ENCODE assay signal across 15 cellular contexts in the genomic region with DNA sequence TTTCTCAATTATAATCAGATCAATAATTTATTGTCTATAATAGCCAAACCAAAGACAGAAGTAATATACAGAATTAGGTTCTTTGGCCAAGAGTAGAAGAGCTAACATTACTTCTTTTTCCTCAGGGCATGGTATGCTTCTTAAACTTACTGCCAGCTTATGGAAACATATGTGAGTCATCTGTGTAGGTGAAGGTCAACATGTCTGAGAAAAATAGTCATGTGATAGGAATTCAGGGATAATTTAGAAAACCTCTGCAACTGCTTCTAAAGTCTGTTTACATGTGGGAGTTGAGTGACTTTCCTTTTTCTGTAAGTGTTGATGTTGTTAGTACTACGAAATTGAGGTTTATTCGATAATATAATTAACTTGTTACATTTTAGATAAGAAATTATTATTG. TPM values are rescaled to one million over a fixed set of nuclear protein-coding genes. Genes with fewer than 3 reads are reported as not detected.
DNase-seq lines count a peak whose midpoint lies in the region; FAIRE-seq and TF ChIP-seq lines count a peak whose summit lies in the region.
"Had no signal": no experiment of that assay in that cellular context is flagged by ENCODE, and none has a peak within 500 bp of the region (broad histone marks: within the 10 kb centered on the region; RNA-seq: fewer than 3 reads in every experiment).

No MANE protein-coding gene starts in this region.

- H3K4me1 ChIP-seq in astrocyte (ENCODE audit: insufficient read depth, low read length), result peaks cover 17% of the 10 kb centered on the region
- peaks cover 16% of the 10 kb centered on the region for H3K4me1 ChIP-seq in keratinocyte (ENCODE audit: control insufficient read depth, extremely low read depth, insufficient read depth, low read length)
- H3K4me1 ChIP-seq: upper lobe of left lung had no signal

- H2AFZ ChIP-seq in astrocyte (ENCODE audit: low read depth, low read length), result no peak overlapping the region
- H2AFZ ChIP-seq in keratinocyte (ENCODE audit: control insufficient read depth, low read length), result no peak overlapping the region

- no peaks in the 10 kb centered on the region for H3K9me1 ChIP-seq in keratinocyte (ENCODE audit: control insufficient read depth, extremely low read depth, insufficient read depth, low read length)

- DNase-seq in AG08395 (ENCODE audit: low spot score), result peak; percentile 60
- DNase-seq in HFFc6, result peak; percentile 86
- peak; percentile 81 for DNase-seq in astrocyte (ENCODE audit: low read depth)
- DNase-seq in keratinocyte (ENCODE audit: low read depth, low spot score), result peak; percentile 50
- no peak for DNase-seq in NAMALWA (ENCODE audit: low spot score)
- no peak for DNase-seq in SHP77 (lab: John Stamatoyannopoulos, UW)
- no peak for DNase-seq in GM19240 (ENCODE audit: insufficient read length, low spot score)
- DNase-seq in stimulated activated CD4-positive, alpha-beta T cell treated with anti-CD3 and anti-CD28 coated beads, Interleukin-4, amount 100 ng/mL, for 4 hours, result no peak
- DNase-seq: activated CD4-positive, alpha-beta memory T cell treated with anti-CD3 and anti-CD28 coated beads for 36 hours; NCI-H1694 treated with DMSO at 0.1 percent for 48 hours; stimulated activated CD4-positive, alpha-beta T cell treated with anti-CD3 and anti-CD28 coated beads, Interleukin-4, amount 100 ng/mL, for 24 hours; upper lobe of left lung had no signal

- H3K9ac ChIP-seq in astrocyte (ENCODE audit: low read length) (no peak overlapping the region), keratinocyte (ENCODE audit: control insufficient read depth, extremely low read depth, insufficient read depth, low read length) (no peak overlapping the region)

- dilution Hi-C loops in keratinocyte (cut with MboI; ENCODE audit: extremely low pct_ligation_motif_present, low sequenced_read_pairs), result no loop called here

- H3K27me3 ChIP-seq in astrocyte (ENCODE audit: insufficient read depth, low read length) (no peaks in the 10 kb centered on the region), keratinocyte (ENCODE audit: control insufficient read depth, extremely low read depth, insufficient read depth, low read length) (no peaks in the 10 kb centered on the region)
- H3K27me3 ChIP-seq: upper lobe of left lung had no signal

- H3K4me2 ChIP-seq in astrocyte (ENCODE audit: low read length), result peak overlapping the region; percentile 2
- peak overlapping the region; percentile 68 for H3K4me2 ChIP-seq in keratinocyte (ENCODE audit: control insufficient read depth, extremely low read depth, insufficient read depth, low read depth, low read length)

- H4K20me1 ChIP-seq in astrocyte (ENCODE audit: insufficient read depth, low read length) (peaks cover 10% of the 10 kb centered on the region), keratinocyte (ENCODE audit: control insufficient read depth, extremely low read depth, insufficient read depth, low read length) (no peaks in the 10 kb centered on the region)

- H3K9me3 Mint-ChIP-seq in HFFc6, result no peaks in the 10 kb centered on the region
- H3K9me3 Mint-ChIP-seq in astrocyte (ENCODE audit: unreplicated experiment), result no peaks in the 10 kb centered on the region
- H3K9me3 Mint-ChIP-seq: activated CD4-positive, alpha-beta memory T cell treated with anti-CD3 and anti-CD28 coated beads for 36 hours; nephron had no signal

- H3K27me3 Mint-ChIP-seq in HFFc6 (ENCODE audit: insufficient read depth) (no peaks in the 10 kb centered on the region; the same call in 1 of the 2 replicates), astrocyte (ENCODE audit: low read depth, unreplicated experiment) (no peaks in the 10 kb centered on the region)
- H3K27me3 Mint-ChIP-seq: activated CD4-positive, alpha-beta memory T cell treated with anti-CD3 and anti-CD28 coated beads for 36 hours had no signal

- peak overlapping the region; percentile 65 for H3K27ac ChIP-seq in astrocyte (ENCODE audit: low read depth, low read length)
- H3K27ac ChIP-seq in keratinocyte (ENCODE audit: control insufficient read depth, insufficient read depth, low read length), result peak overlapping the region; percentile 61
- H3K27ac ChIP-seq: upper lobe of left lung had no signal

- peaks cover 26% of the 10 kb centered on the region for H3K36me3 Mint-ChIP-seq in HFFc6 (ENCODE audit: low read depth)
- H3K36me3 Mint-ChIP-seq in astrocyte (ENCODE audit: low read depth, unreplicated experiment), result peaks cover 9% of the 10 kb centered on the region

- H3K27ac Mint-ChIP-seq in HFFc6, result peak overlapping the region; percentile 69
- H3K27ac Mint-ChIP-seq in astrocyte (ENCODE audit: unreplicated experiment), result peak overlapping the region; percentile 80
- H3K27ac Mint-ChIP-seq: activated CD4-positive, alpha-beta memory T cell treated with anti-CD3 and anti-CD28 coated beads for 36 hours had no signal

- H3K79me2 ChIP-seq in astrocyte (ENCODE audit: insufficient read depth, low read length), result no peaks in the 10 kb centered on the region
- H3K79me2 ChIP-seq in keratinocyte (ENCODE audit: control insufficient read depth, insufficient read depth, low read length), result no peaks in the 10 kb centered on the region

- peak; percentile 73 for FAIRE-seq in astrocyte (lab: Jason Lieb, UNC)
- FAIRE-seq in keratinocyte (lab: Jason Lieb, UNC), result peak; percentile 84
- FAIRE-seq: colon, GM18507 had no signal

- H3K4me3 ChIP-seq in astrocyte (ENCODE audit: insufficient read depth, low read depth, low read length), result no peak overlapping the region
- no peak overlapping the region for H3K4me3 ChIP-seq in keratinocyte (ENCODE audit: control insufficient read depth in 2 of 3, extremely low read depth in 1 of 3, insufficient read depth in 2 of 3, low read depth in 1 of 3, low read length in 3 of 3)
- H3K4me3 ChIP-seq: upper lobe of left lung had no signal

- H3K36me3 ChIP-seq in astrocyte (ENCODE audit: insufficient read depth, low read length) (peaks cover 30% of the 10 kb centered on the region), keratinocyte (ENCODE audit: control insufficient read depth in 2 of 2, extremely low read depth in 1 of 2, insufficient read depth in 2 of 2, low read length in 2 of 2) (peaks cover 9 to 11% of the 10 kb centered on the region in 2 experiments)

- TF ChIP-seq CTCF in HFFc6 (IDR thresholded peaks at IDR 0.05) (no peak), astrocyte (IDR thresholded peaks at IDR 0.05; ENCODE audit: insufficient read depth, low read depth, low read length) (no peak), keratinocyte (optimal IDR thresholded peaks at IDR 0.05 in 1 of 3, IDR thresholded peaks at IDR 0.05 in 1 of 3, conservative IDR thresholded peaks at IDR 0.05 in 1 of 3; ENCODE audit: extremely low read depth in 1 of 3, insufficient read depth in 2 of 3, low read length in 3 of 3) (no peak)

- peaks cover 21% of the 10 kb centered on the region for H3K4me1 Mint-ChIP-seq in HFFc6 (ENCODE audit: low read depth)
- peaks cover 21% of the 10 kb centered on the region for H3K4me1 Mint-ChIP-seq in astrocyte (ENCODE audit: low read depth, unreplicated experiment)
- H3K4me1 Mint-ChIP-seq: nephron had no signal

- H3K9me3 ChIP-seq in astrocyte (ENCODE audit: insufficient read depth, low read depth, low read length) (no peaks in the 10 kb centered on the region), keratinocyte (ENCODE audit: control insufficient read depth, low read depth, low read length) (no peaks in the 10 kb centered on the region)
- H3K9me3 ChIP-seq: upper lobe of left lung had no signal

- H3K4me3 Mint-ChIP-seq in HFFc6, result 0 out of 2 replicates have a peak overlapping the region, but pooled peaks have one; percentile 41
- no peak overlapping the region for H3K4me3 Mint-ChIP-seq in astrocyte (ENCODE audit: unreplicated experiment)
- H3K4me3 Mint-ChIP-seq: activated CD4-positive, alpha-beta memory T cell treated with anti-CD3 and anti-CD28 coated beads for 36 hours; nephron had no signal

RNA-seq across cellular contexts. Expression of a gene that starts 19.2 kb away (rescaled TPM):
- total RNA-seq in HFFc6 (2021; fragmentation: NEBNext Ultra II Directional; extraction: Animal tissue kit (Norgen Biotek cat#: 25700)), result 1 to 10 TPM; 2.9 to 4.1 (median 3.7) TPM
- 4.6 and 4.8 TPM in 2 replicates for total RNA-seq in astrocyte
- 1.2 to 1.4 TPM (median 1.4 TPM) in 3 replicates for polyA plus RNA-seq in keratinocyte
- not detected for polyA plus RNA-seq in keratinocyte (2011; ENCODE audit: low read depth)
- 1.0 and 2.4 TPM in 2 replicates for polyA plus RNA-seq in keratinocyte (2011; cell fraction: cytosol; rRNA removed)
- polyA plus RNA-seq in keratinocyte (2011; cell fraction: nucleus; rRNA removed), result 1.7 and 1.9 TPM in 2 replicates
- polyA plus RNA-seq in keratinocyte (2012; ENCODE audit: low replicate concordance), result 1.1 and 2.0 TPM in 2 replicates
- not detected in 3 replicates for polyA minus RNA-seq in keratinocyte
- polyA minus RNA-seq in keratinocyte (2011; cell fraction: cytosol; rRNA and poly(A)+ RNA removed), result not detected
- polyA minus RNA-seq in keratinocyte (2011; cell fraction: nucleus; rRNA and poly(A)+ RNA removed), result not detected in 2 replicates

RNA-seq across cellular contexts. Expression of a gene that starts 40.1 kb away (rescaled TPM):
- 10 to 100 TPM; 64.7 to 82.5 (median 81.4) TPM for total RNA-seq in HFFc6 (2021; fragmentation: NEBNext Ultra II Directional; extraction: Animal tissue kit (Norgen Biotek cat#: 25700))
- total RNA-seq in astrocyte, result 62.1 and 64.7 TPM in 2 replicates
- polyA plus RNA-seq in keratinocyte, result 52.2 to 68.9 TPM (median 61.4 TPM) in 3 replicates
- polyA plus RNA-seq in keratinocyte (2011; ENCODE audit: low read depth), result 10.4 TPM
- 59.9 and 77.9 TPM in 2 replicates for polyA plus RNA-seq in keratinocyte (2011; cell fraction: cytosol; rRNA removed)
- polyA plus RNA-seq in keratinocyte (2011; cell fraction: nucleus; rRNA removed), result 34.5 and 41.7 TPM in 2 replicates
- 39.9 and 58.6 TPM in 2 replicates for polyA plus RNA-seq in keratinocyte (2012; ENCODE audit: low replicate concordance)
- polyA minus RNA-seq in keratinocyte, result 8.9 to 36.7 TPM (median 22.0 TPM) in 3 replicates
- polyA minus RNA-seq in keratinocyte (2011; cell fraction: cytosol; rRNA and poly(A)+ RNA removed), result 30.3 TPM
- 7.2 and 18.0 TPM in 2 replicates for polyA minus RNA-seq in keratinocyte (2011; cell fraction: nucleus; rRNA and poly(A)+ RNA removed)

Comparison
In these comparisons a context has a peak if more than half of its experiments do, and no peak if none do; other contexts are left out.
1. DNase-seq: peak in AG08395 (single experiment), HFFc6 (single experiment), astrocyte (single experiment) and keratinocyte (single experiment); none in NAMALWA (single experiment), SHP77 (0 of 2), GM19240 (single experiment) and stimulated activated CD4-positive, alpha-beta T cell treated with anti-CD3 and anti-CD28 coated beads, Interleukin-4, amount 100 ng/mL, for 4 hours (0 of 2).